23 cellular contexts compared by ENCODE assay signal in genomic region chr3:171427771-171428320, GRCh38.
"Had no signal": no experiment of that assay in that cellular context is flagged by ENCODE, and none has a peak within 500 bp of the region (broad histone marks: within the 10 kb centered on the region; RNA-seq: fewer than 3 reads in every experiment).

No MANE protein-coding gene starts in this region.

- H3K36me3 ChIP-seq: gastrocnemius medialis, lower lobe of right lung, sigmoid colon, upper lobe of right lung had no signal

- H3K4me1 Mint-ChIP-seq: nephron progenitor cell; stimulated activated memory B cell treated with anti-CD40 and anti-IgM and Interleukin-4, amounts not matched to agents 10 μg/mL and 1 μg/mL and 100 μg/mL, for 72 hours had no signal

- H3K27me3 Mint-ChIP-seq: activated CD4-positive, alpha-beta T cell treated with anti-CD3 and anti-CD28 coated beads, Interleukin-2, amount 10 ng/mL, durations not matched to agents 7 days and 5 days; activated naive CD4-positive, alpha-beta T cell treated with anti-CD3 and anti-CD28 coated beads, Interleukin-2, amount 10 ng/mL, durations not matched to agents 7 days and 5 days; activated naive CD8-positive, alpha-beta T cell treated with anti-CD3 and anti-CD28 coated beads, Interleukin-2, amount 50 U/mL, for 24 hours; activated T-cell treated with anti-CD3 and anti-CD28 coated beads, Interleukin-2, amount 50 U/mL, for 24 hours; brain; stimulated activated memory B cell treated with anti-CD40 and anti-IgM and Interleukin-4, amounts not matched to agents 10 μg/mL and 1 μg/mL and 100 μg/mL, for 72 hours had no signal

- H3K9me3 Mint-ChIP-seq: activated T-cell treated with anti-CD3 and anti-CD28 coated beads, Interleukin-2, amount 50 U/mL, for 24 hours; stimulated activated memory B cell treated with anti-CD40 and anti-IgM and Interleukin-4, amounts not matched to agents 10 μg/mL and 1 μg/mL and 100 μg/mL, for 72 hours had no signal

- H3K4me3 Mint-ChIP-seq: activated CD4-positive, alpha-beta T cell treated with anti-CD3 and anti-CD28 coated beads, Interleukin-2, amount 10 ng/mL, durations not matched to agents 7 days and 5 days; activated CD8-positive, alpha-beta T cell treated with anti-CD3 and anti-CD28 coated beads, Interleukin-2, amount 10 ng/mL, durations not matched to agents 7 days and 5 days; activated naive CD4-positive, alpha-beta T cell treated with anti-CD3 and anti-CD28 coated beads, Interleukin-2, amount 10 ng/mL, durations not matched to agents 7 days and 5 days; activated naive CD8-positive, alpha-beta T cell treated with anti-CD3 and anti-CD28 coated beads, Interleukin-2, amount 50 U/mL, for 24 hours; activated T-cell treated with anti-CD3 and anti-CD28 coated beads, Interleukin-2, amount 50 U/mL, for 24 hours; brain; nephron progenitor cell; stimulated activated memory B cell treated with anti-CD40 and anti-IgM and Interleukin-4, amounts not matched to agents 10 μg/mL and 1 μg/mL and 100 μg/mL, for 72 hours had no signal

- H3K4me3 ChIP-seq: dorsolateral prefrontal cortex, gastrocnemius medialis, lower lobe of right lung, sigmoid colon, upper lobe of right lung had no signal

- H3K36me3 Mint-ChIP-seq: stimulated activated memory B cell treated with anti-CD40 and anti-IgM and Interleukin-4, amounts not matched to agents 10 μg/mL and 1 μg/mL and 100 μg/mL, for 72 hours had no signal

- H3K9me3 ChIP-seq: gastrocnemius medialis, lower lobe of right lung, sigmoid colon, upper lobe of right lung had no signal

- H3K27ac ChIP-seq: dorsolateral prefrontal cortex, gastrocnemius medialis, lower lobe of right lung, sigmoid colon, upper lobe of right lung had no signal

- H3K27me3 ChIP-seq: dorsolateral prefrontal cortex, gastrocnemius medialis, sigmoid colon, upper lobe of right lung had no signal

- H3K27ac Mint-ChIP-seq: activated CD4-positive, alpha-beta T cell treated with anti-CD3 and anti-CD28 coated beads, Interleukin-2, amount 10 ng/mL, durations not matched to agents 7 days and 5 days; activated CD8-positive, alpha-beta T cell treated with anti-CD3 and anti-CD28 coated beads, Interleukin-2, amount 10 ng/mL, durations not matched to agents 7 days and 5 days; activated naive CD4-positive, alpha-beta T cell treated with anti-CD3 and anti-CD28 coated beads, Interleukin-2, amount 10 ng/mL, durations not matched to agents 7 days and 5 days; activated naive CD8-positive, alpha-beta T cell treated with anti-CD3 and anti-CD28 coated beads, Interleukin-2, amount 50 U/mL, for 24 hours; activated T-cell treated with anti-CD3 and anti-CD28 coated beads, Interleukin-2, amount 50 U/mL, for 24 hours; brain; nephron progenitor cell; stimulated activated memory B cell treated with anti-CD40 and anti-IgM and Interleukin-4, amounts not matched to agents 10 μg/mL and 1 μg/mL and 100 μg/mL, for 72 hours had no signal

- DNase-seq: activated CD4-positive, alpha-beta T cell treated with anti-CD3 and anti-CD28 coated beads, Interleukin-2, amount 10 ng/mL, durations not matched to agents 7 days and 5 days; activated naive CD4-positive, alpha-beta T cell treated with anti-CD3 and anti-CD28 coated beads, Interleukin-2, amount 10 ng/mL, durations not matched to agents 7 days and 5 days; activated naive CD8-positive, alpha-beta T cell treated with anti-CD3 and anti-CD28 coated beads, Interleukin-2, amount 50 U/mL, for 24 hours; activated T-cell treated with anti-CD3 and anti-CD28 coated beads, Interleukin-2, amount 50 U/mL, for 24 hours; anterior cingulate cortex; central memory CD4-positive, alpha-beta T cell; dorsolateral prefrontal cortex; gastrocnemius medialis; head of caudate nucleus; islet precursor cell; lower lobe of right lung; nephron progenitor cell; occipital lobe; posterior cingulate gyrus; sigmoid colon; stimulated activated CD4-positive, alpha-beta T cell treated with anti-CD3 and anti-CD28 coated beads, Interleukin-4, amount 100 ng/mL, for 4 hours; T-helper 1 cell; T-helper 9 cell; upper lobe of right lung had no signal

- H3K4me1 ChIP-seq: lower lobe of right lung, upper lobe of right lung had no signal

- ATAC-seq: activated CD4-positive, CD25-positive, alpha-beta regulatory T cell treated with anti-CD3 and anti-CD28 coated beads, Interleukin-2, amount 50 U/mL, for 24 hours; activated naive CD8-positive, alpha-beta T cell treated with anti-CD3 and anti-CD28 coated beads, Interleukin-2, amount 50 U/mL, for 24 hours; gastrocnemius medialis; lower lobe of right lung; stimulated activated memory B cell treated with anti-CD40 and anti-IgM and Interleukin-4, amounts not matched to agents 10 μg/mL and 1 μg/mL and 100 μg/mL, for 72 hours; upper lobe of right lung had no signal
